1 cellular context compared by ENCODE assay signal in genomic region chr4:10944321-10944720, GRCh38.
TF ChIP-seq lines count a peak whose summit lies in the region.

No MANE protein-coding gene starts in this region.

TF ChIP-seq in H1, 55 proteins besides CTCF, POLR2A, EP300 and RAD21:
- TF ChIP-seq RFX5 (IDR thresholded peaks at IDR 0.05; ENCODE audit: borderline replicate concordance, low read depth, low read length), result no peak
- no peak for TF ChIP-seq ZNF274 (IDR thresholded peaks at IDR 0.05; ENCODE audit: borderline replicate concordance, extremely low read depth, low read length)
- TF ChIP-seq SP4 (IDR thresholded peaks at IDR 0.05; ENCODE audit: low read length), result no peak
- TF ChIP-seq EGR1 (IDR thresholded peaks at IDR 0.05; ENCODE audit: borderline replicate concordance, low read depth, low read length), result no peak
